In the genomic region with DNA sequence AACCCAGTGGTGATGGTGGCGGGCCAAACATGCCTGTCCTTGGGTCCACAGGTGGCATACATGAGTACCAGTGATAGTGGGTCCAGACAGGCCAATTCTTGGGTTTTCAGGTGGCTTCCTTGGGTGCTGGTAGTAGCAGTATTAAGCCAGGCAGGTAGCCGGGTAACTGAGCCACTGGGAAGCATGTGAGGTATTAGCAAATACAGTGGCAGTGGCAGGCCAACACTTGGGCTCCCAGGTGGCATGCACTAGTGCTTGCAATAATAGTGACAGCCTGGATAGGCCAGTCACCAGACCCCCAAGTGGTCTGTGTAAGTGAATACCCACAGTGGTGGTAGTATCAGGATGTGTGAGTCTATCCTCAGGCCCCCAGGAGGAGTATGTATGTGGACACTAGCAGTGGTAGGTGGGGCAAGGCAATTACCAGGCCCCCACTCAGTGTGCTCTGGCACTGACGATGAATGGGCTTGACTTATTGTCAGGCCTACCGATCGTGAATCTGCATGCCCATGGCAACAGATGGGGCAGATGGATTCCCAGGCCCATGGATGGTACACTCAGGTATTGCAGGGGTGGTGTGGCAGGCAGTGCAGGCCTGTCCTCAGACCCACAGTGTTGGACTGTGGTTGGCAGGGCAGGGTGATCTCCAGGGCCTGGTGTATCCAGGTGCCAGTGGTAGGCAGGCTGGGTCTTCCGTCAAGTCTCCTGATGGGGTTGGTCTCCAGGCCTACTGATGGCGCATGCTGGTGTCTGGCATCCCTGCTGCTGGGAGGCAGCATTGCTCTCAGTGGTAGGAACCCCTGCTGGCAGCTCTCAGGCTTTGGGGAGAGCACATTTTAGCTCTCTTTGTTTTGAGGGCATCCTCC, we compare ENCODE assay signal across 16 cellular contexts.
A peak's percentile ranks its signal among the peaks of the same experiment; 100 is the strongest.
DNase-seq lines count a peak whose midpoint lies in the region; ATAC-seq and TF ChIP-seq lines count a peak whose summit lies in the region.
"Had no signal": no experiment of that assay in that cellular context is flagged by ENCODE, and none has a peak within 500 bp of the region (broad histone marks: within the 10 kb centered on the region; RNA-seq: fewer than 3 reads in every experiment).

No MANE protein-coding gene starts in this region.

- DNase-seq in endodermal cell (peak; percentile 41), omental fat pad (ENCODE audit: low spot score) (no peak), spleen (peak; percentile 54), upper lobe of right lung (no peak), tibial artery (no peak), GM20000 (ENCODE audit: low spot score) (no peak)
- no peak for DNase-seq in activated CD4-positive, alpha-beta T cell treated with anti-CD3 and anti-CD28 coated beads, Interleukin-2, amount 50 U/mL, for 48 hours
- DNase-seq: ACHN; CD4-positive, alpha-beta memory T cell; DMS79; EL; HCEC 1CT; HFFc6 had no signal

- no peak overlapping the region for H3K4me3 Mint-ChIP-seq in endodermal cell
- H3K4me3 Mint-ChIP-seq: B cell; CD4-positive, alpha-beta memory T cell; HFFc6 had no signal

- no peaks in the 10 kb centered on the region for H3K4me1 Mint-ChIP-seq in endodermal cell
- H3K4me1 Mint-ChIP-seq: B cell; CD4-positive, alpha-beta memory T cell had no signal

- H3K36me3 Mint-ChIP-seq in endodermal cell (ENCODE audit: low read depth): no peaks in the 10 kb centered on the region
- H3K36me3 Mint-ChIP-seq: CD4-positive, alpha-beta memory T cell had no signal

- 93 to 96% methylated on average over 5 to 7 of the region's 7 CpGs for WGBS in endodermal cell (ENCODE audit: insufficient coverage in 1 of 2, insufficient read length in 1 of 2), 2 experiments
- 90 to 98% (median 97%) methylated on average over 5 to 7 of the region's 7 CpGs for WGBS in spleen, 5 donors

- no peak overlapping the region for H3K4me3 ChIP-seq in endodermal cell (ENCODE audit: low read length)
- H3K4me3 ChIP-seq in spleen: no peak overlapping the region
- no peak overlapping the region for H3K4me3 ChIP-seq in upper lobe of right lung
- no peak overlapping the region for H3K4me3 ChIP-seq in tibial artery

- no peak for TF ChIP-seq CTCF in endodermal cell (conservative IDR thresholded peaks at IDR 0.05)
- TF ChIP-seq CTCF in omental fat pad (IDR thresholded peaks at IDR 0.05): no peak
- TF ChIP-seq CTCF in spleen (IDR thresholded peaks at IDR 0.05 in 8 of 11, conservative IDR thresholded peaks at IDR 0.05 in 3 of 11): no peak
- TF ChIP-seq CTCF in upper lobe of right lung (IDR thresholded peaks at IDR 0.05): no peak
- TF ChIP-seq CTCF in tibial artery (IDR thresholded peaks at IDR 0.05): no peak
- no peak for TF ChIP-seq CTCF in GM20000 (IDR thresholded peaks at IDR 0.05; ENCODE audit: extremely low read depth, missing control alignments)

- H3K27ac ChIP-seq in endodermal cell (ENCODE audit: low read depth, low read length) (no peak overlapping the region), spleen (no peak overlapping the region), upper lobe of right lung (no peak overlapping the region), tibial artery (no peak overlapping the region)
- H3K27ac ChIP-seq: C4-2B had no signal

- no peaks in the 10 kb centered on the region for H3K27me3 Mint-ChIP-seq in endodermal cell (ENCODE audit: insufficient read depth)
- H3K27me3 Mint-ChIP-seq: CD4-positive, alpha-beta memory T cell had no signal

- ATAC-seq in omental fat pad (ENCODE audit: low FRiP score): peak; percentile 28
- peak; percentile 40 for ATAC-seq in upper lobe of right lung
- ATAC-seq in GM21528 (IDR thresholded peaks at IDR 0.05; ENCODE audit: low FRiP score, unreplicated experiment): no peak

- H3K9ac ChIP-seq in endodermal cell (ENCODE audit: extremely low read depth, low read length, poor library complexity, severe bottlenecking): no peak overlapping the region

- H3K36me3 ChIP-seq in endodermal cell (ENCODE audit: control insufficient read depth, insufficient read depth, low read length) (no peaks in the 10 kb centered on the region), spleen (no peaks in the 10 kb centered on the region), upper lobe of right lung (no peaks in the 10 kb centered on the region), tibial artery (no peaks in the 10 kb centered on the region)

- H3K9me3 ChIP-seq in endodermal cell (ENCODE audit: control insufficient read depth, low read length) (peaks cover 12% of the 10 kb centered on the region), spleen (peaks cover 0 to 12% (median 0%) of the 10 kb centered on the region in 8 donors), upper lobe of right lung (no peaks in the 10 kb centered on the region), tibial artery (no peaks in the 10 kb centered on the region)

- peaks cover 15% of the 10 kb centered on the region for H3K9me3 Mint-ChIP-seq in endodermal cell

- H3K27ac Mint-ChIP-seq in endodermal cell: no peak overlapping the region
- H3K27ac Mint-ChIP-seq: B cell; CD4-positive, alpha-beta memory T cell; HFFc6 had no signal

- intact Hi-C loops in spleen (cut with DNase I; ENCODE audit: low total_unique reads): no loop called here
- intact Hi-C loops in upper lobe of right lung (cut with DNase I): no loop called here
- intact Hi-C loops in tibial artery (cut with DNase I; ENCODE audit: low total_unique reads): no loop called here

- no peaks in the 10 kb centered on the region for H3K4me1 ChIP-seq in endodermal cell (ENCODE audit: control insufficient read depth, insufficient read depth, low read length)
- H3K4me1 ChIP-seq in spleen: no peaks in the 10 kb centered on the region
- no peaks in the 10 kb centered on the region for H3K4me1 ChIP-seq in upper lobe of right lung
- no peaks in the 10 kb centered on the region for H3K4me1 ChIP-seq in tibial artery

- H3K27me3 ChIP-seq in endodermal cell (ENCODE audit: control insufficient read depth, insufficient read depth, low read length, poor library complexity, severe bottlenecking): no peaks in the 10 kb centered on the region
- no peaks in the 10 kb centered on the region for H3K27me3 ChIP-seq in spleen (replicated peaks in 1 of 7)
- no peaks in the 10 kb centered on the region for H3K27me3 ChIP-seq in upper lobe of right lung
- H3K27me3 ChIP-seq in tibial artery: no peaks in the 10 kb centered on the region

- no peak for TF ChIP-seq POLR2A in spleen (IDR thresholded peaks at IDR 0.05)

Comparison
In these comparisons a context has a peak if more than half of its experiments do, and no peak if none do; other contexts are left out.
1. DNase-seq: peak in endodermal cell (single experiment) and spleen (single experiment); none in omental fat pad (single experiment), upper lobe of right lung (single experiment), tibial artery (0 of 2), GM20000 (single experiment) and activated CD4-positive, alpha-beta T cell treated with anti-CD3 and anti-CD28 coated beads, Interleukin-2, amount 50 U/mL, for 48 hours (0 of 2).